ENCODE assay signal across 1 cellular context in the genomic region with DNA sequence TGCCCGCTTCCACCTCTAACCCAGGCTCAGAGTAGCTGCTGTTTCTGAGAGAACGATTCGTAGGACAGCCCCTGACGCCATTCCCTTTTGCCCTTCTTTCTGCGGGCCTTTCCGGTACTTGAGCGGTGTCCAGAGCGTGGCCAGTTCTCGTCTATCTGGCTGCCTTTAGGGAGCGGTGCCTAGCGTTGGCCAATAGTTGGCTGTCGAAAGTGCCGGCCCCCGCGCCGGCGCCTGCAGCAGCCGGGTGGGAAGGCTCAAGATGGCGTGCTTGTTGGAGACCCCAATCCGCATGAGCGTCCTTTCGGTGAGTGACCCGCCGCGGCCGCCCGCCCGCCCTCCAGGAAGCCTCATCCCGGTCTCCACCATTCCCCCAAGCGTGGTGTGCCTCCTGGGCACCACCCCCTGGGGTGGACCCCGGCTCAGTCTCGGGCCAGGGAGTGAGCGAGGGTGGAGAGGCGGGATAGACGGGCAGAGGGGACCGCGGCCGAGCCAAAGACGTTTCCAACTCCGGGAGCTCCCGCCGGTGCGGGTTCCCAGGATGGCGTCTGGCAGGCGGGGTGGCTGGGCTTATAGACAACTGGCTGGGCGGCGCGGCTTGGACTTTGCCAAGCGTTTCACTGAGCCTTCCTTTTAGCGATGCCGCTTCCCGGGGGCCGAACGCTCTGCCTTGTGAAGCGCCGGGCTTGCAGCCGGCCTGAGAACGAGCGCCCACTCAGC.
TF ChIP-seq lines count a peak whose summit lies in the region.

A gene with protein sequence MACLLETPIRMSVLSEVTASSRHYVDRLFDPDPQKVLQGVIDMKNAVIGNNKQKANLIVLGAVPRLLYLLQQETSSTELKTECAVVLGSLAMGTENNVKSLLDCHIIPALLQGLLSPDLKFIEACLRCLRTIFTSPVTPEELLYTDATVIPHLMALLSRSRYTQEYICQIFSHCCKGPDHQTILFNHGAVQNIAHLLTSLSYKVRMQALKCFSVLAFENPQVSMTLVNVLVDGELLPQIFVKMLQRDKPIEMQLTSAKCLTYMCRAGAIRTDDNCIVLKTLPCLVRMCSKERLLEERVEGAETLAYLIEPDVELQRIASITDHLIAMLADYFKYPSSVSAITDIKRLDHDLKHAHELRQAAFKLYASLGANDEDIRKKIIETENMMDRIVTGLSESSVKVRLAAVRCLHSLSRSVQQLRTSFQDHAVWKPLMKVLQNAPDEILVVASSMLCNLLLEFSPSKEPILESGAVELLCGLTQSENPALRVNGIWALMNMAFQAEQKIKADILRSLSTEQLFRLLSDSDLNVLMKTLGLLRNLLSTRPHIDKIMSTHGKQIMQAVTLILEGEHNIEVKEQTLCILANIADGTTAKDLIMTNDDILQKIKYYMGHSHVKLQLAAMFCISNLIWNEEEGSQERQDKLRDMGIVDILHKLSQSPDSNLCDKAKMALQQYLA (plus strand): TSS at position 6 of the 717 bp plus-strand sequence. CDS start 254 bp downstream, at position 260.

TF ChIP-seq in endothelial cell of umbilical vein, 7 proteins besides CTCF, POLR2A, EP300 and RAD21:
- TF ChIP-seq EZH2 (IDR thresholded peaks at IDR 0.05; ENCODE audit: borderline replicate concordance, low read depth, low read length, severe bottlenecking) (no peak), POLR2AphosphoS5 (IDR thresholded peaks at IDR 0.05; ENCODE audit: insufficient read depth, low read depth, low read length) (peak; percentile 44)
TF ChIP-seq in endothelial cell of umbilical vein: peak in this region for 1.
